In genomic region chr5:116308391-116308790, GRCh38 we compare ENCODE assay signal across 24 cellular contexts.
"Had no signal": no experiment of that assay in that cellular context is flagged by ENCODE, and none has a peak within 500 bp of the region (broad histone marks: within the 10 kb centered on the region; RNA-seq: fewer than 3 reads in every experiment).

No MANE protein-coding gene starts in this region.

- H3K36me3 ChIP-seq: right lobe of liver, upper lobe of right lung had no signal

- H2AFZ ChIP-seq: hepatocyte had no signal

- H3K27ac ChIP-seq: coronary artery, gastroesophageal sphincter, heart left ventricle, hepatocyte, left lung, neutrophil, pancreas, right lobe of liver, suprapubic skin, transverse colon, upper lobe of right lung, vagina had no signal

- DNase-seq: effector memory CD8-positive, alpha-beta T cell; foreskin fibroblast; heart left ventricle; left cardiac atrium; left lung; mesenchymal stem cell; midbrain; natural killer cell; pancreas; right lobe of liver; small intestine; stimulated activated CD4-positive, alpha-beta T cell treated with anti-CD3 and anti-CD28 coated beads, Interleukin-15, amount 100 ng/mL, for 24 hours; stimulated activated CD4-positive, alpha-beta T cell treated with anti-CD3 and anti-CD28 coated beads, Interleukin-2, amount 100 ng/mL, for 48 hours; stimulated activated naive CD4-positive, alpha-beta T cell; stimulated activated naive CD8-positive, alpha-beta T cell treated with anti-CD3 and anti-CD28 coated beads, Interleukin-15, amount 100 ng/mL, for 72 hours; transverse colon; upper lobe of right lung had no signal

- H3K9me3 ChIP-seq: neutrophil, pancreas, right lobe of liver had no signal

- H3K27me3 ChIP-seq: gastroesophageal sphincter, heart left ventricle, hepatocyte, left lung, neutrophil, pancreas, right lobe of liver, suprapubic skin, transverse colon, upper lobe of right lung, vagina had no signal

- ATAC-seq: effector memory CD8-positive, alpha-beta T cell; gastroesophageal sphincter; heart left ventricle; left cardiac atrium; left lung; natural killer cell; pancreas; right lobe of liver; stimulated activated naive CD8-positive, alpha-beta T cell treated with anti-CD3 and anti-CD28 coated beads, Interleukin-15, amount 100 ng/mL, for 72 hours; upper lobe of right lung had no signal

- FAIRE-seq: endometrium, pancreas, small intestine had no signal

- H3K4me3 ChIP-seq: coronary artery, gastroesophageal sphincter, heart left ventricle, hepatocyte, left lung, pancreas, right lobe of liver, suprapubic skin, transverse colon, upper lobe of right lung, vagina had no signal

- H3K79me2 ChIP-seq: hepatocyte had no signal

- H3K4me2 ChIP-seq: hepatocyte had no signal

- H3K4me1 ChIP-seq: gastroesophageal sphincter, pancreas, suprapubic skin, upper lobe of right lung, vagina had no signal
